1 cellular context compared by ENCODE assay signal in genomic region chr19:13152854-13153626, GRCh38.
TF ChIP-seq lines count a peak whose summit lies in the region.

No MANE protein-coding gene starts in this region.

TF ChIP-seq in WTC11, 78 proteins besides CTCF, POLR2A, EP300 and RAD21 (continued from another document):
- TF ChIP-seq PRDM15 (CRISPR knock-in tag; IDR thresholded peaks at IDR 0.05) (peak; percentile 68), MLX (CRISPR knock-in tag; IDR thresholded peaks at IDR 0.05) (peak; percentile 81; the same call in 1 of the 2 replicates), USF2 (CRISPR knock-in tag; IDR thresholded peaks at IDR 0.05) (no peak), ZNF263 (CRISPR knock-in tag; IDR thresholded peaks at IDR 0.05; ENCODE audit: low read depth) (peak; percentile 24; the same call in 1 of the 2 replicates), JUN (CRISPR knock-in tag; IDR thresholded peaks at IDR 0.05) (peak; percentile 92), MYBL2 (CRISPR knock-in tag; IDR thresholded peaks at IDR 0.05) (peak; percentile 84), PRRX2 (CRISPR knock-in tag; IDR thresholded peaks at IDR 0.05) (peak; percentile 82; the same call in 1 of the 2 replicates), CBFB (CRISPR knock-in tag; IDR thresholded peaks at IDR 0.05; ENCODE audit: low read depth) (no peak), AFF4 (CRISPR knock-in tag; IDR thresholded peaks at IDR 0.05; ENCODE audit: borderline replicate concordance) (peak; percentile 86; the same call in 1 of the 2 replicates), JAZF1 (CRISPR knock-in tag; IDR thresholded peaks at IDR 0.05) (no peak), GRHL2 (CRISPR knock-in tag; IDR thresholded peaks at IDR 0.05; ENCODE audit: insufficient replicate concordance, severe bottlenecking) (no peak), ZNF396 (CRISPR knock-in tag; IDR thresholded peaks at IDR 0.05; ENCODE audit: borderline replicate concordance) (no peak), FOXP4 (CRISPR knock-in tag; IDR thresholded peaks at IDR 0.05) (peak; percentile 84; the same call in 1 of the 2 replicates), RELA (CRISPR knock-in tag; IDR thresholded peaks at IDR 0.05; ENCODE audit: borderline replicate concordance) (no peak; the same call in 1 of the 2 replicates), NR1H2 (CRISPR knock-in tag; IDR thresholded peaks at IDR 0.05) (no peak), AR (CRISPR knock-in tag; IDR thresholded peaks at IDR 0.05) (peak; percentile 78; the same call in 1 of the 2 replicates)
